In genomic region chr12:32837974-32838373, GRCh38 we compare ENCODE assay signal across 2 cellular contexts.
TF ChIP-seq lines count a peak whose summit lies in the region.

No MANE protein-coding gene starts in this region.

TF ChIP-seq in HEK293, 187 proteins besides CTCF, POLR2A, EP300 and RAD21 (continued from another document):
- TF ChIP-seq, protein P1, sequence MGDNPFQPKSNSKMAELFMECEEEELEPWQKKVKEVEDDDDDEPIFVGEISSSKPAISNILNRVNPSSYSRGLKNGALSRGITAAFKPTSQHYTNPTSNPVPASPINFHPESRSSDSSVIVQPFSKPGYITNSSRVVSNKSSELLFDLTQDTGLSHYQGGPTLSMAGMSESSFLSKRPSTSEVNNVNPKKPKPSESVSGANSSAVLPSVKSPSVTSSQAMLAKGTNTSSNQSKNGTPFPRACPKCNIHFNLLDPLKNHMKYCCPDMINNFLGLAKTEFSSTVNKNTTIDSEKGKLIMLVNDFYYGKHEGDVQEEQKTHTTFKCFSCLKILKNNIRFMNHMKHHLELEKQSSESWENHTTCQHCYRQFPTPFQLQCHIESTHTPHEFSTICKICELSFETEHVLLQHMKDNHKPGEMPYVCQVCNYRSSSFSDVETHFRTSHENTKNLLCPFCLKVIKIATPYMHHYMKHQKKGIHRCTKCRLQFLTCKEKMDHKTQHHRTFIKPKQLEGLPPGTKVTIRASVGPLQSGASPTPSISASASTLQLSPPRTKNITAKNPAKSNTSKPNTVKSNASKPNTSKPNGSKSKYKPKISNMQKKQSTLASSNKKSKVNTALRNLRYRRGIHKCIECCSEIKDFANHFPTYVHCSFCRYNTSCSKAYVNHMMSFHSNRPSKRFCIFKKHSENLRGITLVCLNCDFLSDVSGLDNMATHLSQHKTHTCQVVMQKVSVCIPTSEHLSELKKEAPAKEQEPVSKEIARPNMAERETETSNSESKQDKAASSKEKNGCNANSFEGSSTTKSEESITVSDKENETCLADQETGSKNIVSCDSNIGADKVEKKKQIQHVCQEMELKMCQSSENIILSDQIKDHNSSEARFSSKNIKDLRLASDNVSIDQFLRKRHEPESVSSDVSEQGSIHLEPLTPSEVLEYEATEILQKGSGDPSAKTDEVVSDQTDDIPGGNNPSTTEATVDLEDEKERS (tag by site-specific recombination; IDR thresholded peaks at IDR 0.05), result 0 out of 2 replicates have a peak, but pooled peaks have one; percentile 46
- TF ChIP-seq ZFP3 (tag by site-specific recombination; IDR thresholded peaks at IDR 0.05; ENCODE audit: low read depth) (no peak), MZF1 (tag by site-specific recombination; IDR thresholded peaks at IDR 0.05; ENCODE audit: borderline replicate concordance) (peak; percentile 35; the same call in 1 of the 2 replicates), ZNF146 (tag by site-specific recombination; IDR thresholded peaks at IDR 0.05) (peak; percentile 96)

TF ChIP-seq in K562, 482 proteins besides CTCF, POLR2A, EP300 and RAD21 (continued from another document):
- TF ChIP-seq, protein P2, sequence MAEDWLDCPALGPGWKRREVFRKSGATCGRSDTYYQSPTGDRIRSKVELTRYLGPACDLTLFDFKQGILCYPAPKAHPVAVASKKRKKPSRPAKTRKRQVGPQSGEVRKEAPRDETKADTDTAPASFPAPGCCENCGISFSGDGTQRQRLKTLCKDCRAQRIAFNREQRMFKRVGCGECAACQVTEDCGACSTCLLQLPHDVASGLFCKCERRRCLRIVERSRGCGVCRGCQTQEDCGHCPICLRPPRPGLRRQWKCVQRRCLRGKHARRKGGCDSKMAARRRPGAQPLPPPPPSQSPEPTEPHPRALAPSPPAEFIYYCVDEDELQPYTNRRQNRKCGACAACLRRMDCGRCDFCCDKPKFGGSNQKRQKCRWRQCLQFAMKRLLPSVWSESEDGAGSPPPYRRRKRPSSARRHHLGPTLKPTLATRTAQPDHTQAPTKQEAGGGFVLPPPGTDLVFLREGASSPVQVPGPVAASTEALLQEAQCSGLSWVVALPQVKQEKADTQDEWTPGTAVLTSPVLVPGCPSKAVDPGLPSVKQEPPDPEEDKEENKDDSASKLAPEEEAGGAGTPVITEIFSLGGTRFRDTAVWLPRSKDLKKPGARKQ (CRISPR knock-in tag; IDR thresholded peaks at IDR 0.05), result no peak
- peak; percentile 55 for TF ChIP-seq RBM25 (IDR thresholded peaks at IDR 0.05; ENCODE audit: low read depth, low read length, severe bottlenecking)
